8 cellular contexts compared by ENCODE assay signal in the genomic region with DNA sequence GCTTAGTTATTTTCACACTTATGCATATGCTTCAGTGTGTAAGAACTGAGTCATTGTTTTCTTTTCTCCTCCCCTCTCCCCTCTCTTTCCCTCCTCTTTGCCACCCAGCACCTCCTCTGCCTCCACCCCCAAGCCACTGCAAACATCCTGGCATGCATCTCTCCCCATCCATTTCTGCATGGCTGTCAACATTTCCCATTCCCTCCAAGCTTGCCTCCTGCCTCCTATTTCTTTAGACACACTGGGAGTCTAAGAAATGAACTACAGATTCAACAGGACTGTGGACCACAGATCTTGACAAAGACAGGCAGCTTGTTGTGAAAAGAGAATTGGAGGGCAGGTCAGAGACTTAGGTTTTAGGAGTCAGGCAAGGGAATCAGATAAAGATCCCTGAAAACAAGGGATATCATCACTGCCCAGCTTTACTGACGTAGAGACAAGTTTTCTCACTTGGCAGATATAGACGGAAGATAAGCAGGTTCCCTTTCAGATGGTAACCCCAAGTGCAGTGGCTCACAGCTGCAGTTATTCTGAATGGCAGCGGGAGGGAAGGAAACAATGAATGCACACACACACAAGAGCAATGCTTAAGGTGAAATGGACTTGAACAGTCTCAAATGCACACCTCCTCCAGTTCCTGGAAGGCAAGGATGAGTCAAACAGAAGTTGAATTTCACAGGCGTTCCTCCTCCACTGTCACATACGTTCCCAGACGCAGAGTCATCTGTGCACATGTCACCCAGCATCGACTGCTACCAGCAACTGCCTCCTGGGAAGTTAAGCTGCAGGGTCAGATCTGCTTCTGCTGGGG. TPM values are rescaled to one million over a fixed set of nuclear protein-coding genes. Genes with fewer than 3 reads are reported as not detected.
DNase-seq lines count a peak whose midpoint lies in the region; ATAC-seq, FAIRE-seq and TF ChIP-seq lines count a peak whose summit lies in the region.

No MANE protein-coding gene starts in this region.

- TF ChIP-seq CTCF in pancreas (IDR thresholded peaks at IDR 0.05), result no peak
- no peak for TF ChIP-seq CTCF in CD4-positive, alpha-beta T cell (IDR thresholded peaks at IDR 0.05)
- TF ChIP-seq CTCF in Peyer's patch (IDR thresholded peaks at IDR 0.05), result no peak

- POLR2A ChIA-PET in CD4-positive, alpha-beta T cell (lab: Charles Lee), result no interaction called here

- no peak for TF ChIP-seq POLR2A in Peyer's patch (IDR thresholded peaks at IDR 0.05)

- H3K4me1 ChIP-seq in pancreas, result no peaks in the 10 kb centered on the region
- no peaks in the 10 kb centered on the region for H3K4me1 ChIP-seq in Peyer's patch

- no peaks in the 10 kb centered on the region for H3K36me3 Mint-ChIP-seq in CD4-positive, alpha-beta T cell (ENCODE audit: low read depth)

- H3K36me3 ChIP-seq in pancreas (no peaks in the 10 kb centered on the region), Peyer's patch (no peaks in the 10 kb centered on the region)

- no peak for ATAC-seq in pancreas
- ATAC-seq in CD4-positive, alpha-beta T cell (ENCODE audit: poor library complexity), result no peak

- no peak overlapping the region for H3K27ac Mint-ChIP-seq in CD4-positive, alpha-beta T cell

- CTCF ChIA-PET in CD4-positive, alpha-beta T cell (lab: Charles Lee), result no interaction called here

- no peaks in the 10 kb centered on the region for H3K27me3 ChIP-seq in pancreas
- H3K27me3 ChIP-seq in CD4-positive, alpha-beta T cell (ENCODE audit: control insufficient read depth, insufficient read depth, low read length), result no peaks in the 10 kb centered on the region
- H3K27me3 ChIP-seq in Peyer's patch, result no peaks in the 10 kb centered on the region

- 79 to 88% methylated on average over 7 of the region's 7 CpGs for WGBS in pancreas, 2 donors

- intact Hi-C loops in pancreas (cut with DNase I), result no loop called here
- intact Hi-C loops in CD4-positive, alpha-beta T cell (cut with DNase I, micrococcal nuclease), result no loop called here

- no peak overlapping the region for H3K4me3 Mint-ChIP-seq in CD4-positive, alpha-beta T cell

- DNase-seq in Daoy (ENCODE audit: low read depth) (peak; percentile 95), RPMI7951 (ENCODE audit: low read depth) (peak; percentile 94), brain pericyte (ENCODE audit: low read depth, low spot score) (peak; percentile 18), putamen (ENCODE audit: low spot score) (peak; percentile 66), pancreas (no peak), LoVo (ENCODE audit: low spot score) (no peak), Peyer's patch (no peak)
- DNase-seq in CD4-positive, alpha-beta T cell, result no peak

- peaks cover 15% of the 10 kb centered on the region for H3K4me1 Mint-ChIP-seq in CD4-positive, alpha-beta T cell (ENCODE audit: low read depth)

- H3K9me3 ChIP-seq in pancreas (no peaks in the 10 kb centered on the region), Peyer's patch (no peaks in the 10 kb centered on the region)
- H3K9me3 ChIP-seq in CD4-positive, alpha-beta T cell (ENCODE audit: control insufficient read depth, low read length), result no peaks in the 10 kb centered on the region

- H3K4me3 ChIP-seq in pancreas (no peak overlapping the region), Peyer's patch (no peak overlapping the region)

- no peaks in the 10 kb centered on the region for H3K27me3 Mint-ChIP-seq in CD4-positive, alpha-beta T cell

- FAIRE-seq in pancreas (lab: Jason Lieb, UNC), result no peak

- no peak overlapping the region for H3K27ac ChIP-seq in pancreas
- no peak overlapping the region for H3K27ac ChIP-seq in CD4-positive, alpha-beta T cell (ENCODE audit: low read depth, low read length)
- H3K27ac ChIP-seq in Peyer's patch, result no peak overlapping the region

- no peaks in the 10 kb centered on the region for H3K9me3 Mint-ChIP-seq in CD4-positive, alpha-beta T cell

RNA-seq across cellular contexts. Expression of a gene that starts 56.1 kb away (rescaled TPM):
- total RNA-seq in Daoy (2014; rRNA removed; shearing (Covaris generic)), result 7.5 and 9.5 TPM in 2 replicates
- 4.1 and 5.4 TPM in 2 replicates for total RNA-seq in RPMI7951 (2014; rRNA removed; shearing (Covaris generic))
- 1 to 10 TPM; 2.8 to 5.0 (median 3.1) TPM for total RNA-seq in pancreas
- polyA plus RNA-seq in pancreas, result 1 to 10 TPM; 2.7 to 3.7 TPM
- 1 to 10 TPM; 5.1 to 5.4 TPM for total RNA-seq in CD4-positive, alpha-beta T cell
- total RNA-seq in Peyer's patch, result 1 to 10 TPM; 4.6 to 8.3 (median 6.5) TPM

Comparison
In these comparisons a context has a peak if more than half of its experiments do, and no peak if none do; other contexts are left out.
1. DNase-seq: peak in Daoy (single experiment), RPMI7951 (single experiment), brain pericyte (single experiment) and putamen (single experiment); none in pancreas (0 of 6), CD4-positive, alpha-beta T cell (0 of 10), LoVo (single experiment) and Peyer's patch (0 of 3).